Comparison of ENCODE assay signal across 9 cellular contexts in the genomic region with DNA sequence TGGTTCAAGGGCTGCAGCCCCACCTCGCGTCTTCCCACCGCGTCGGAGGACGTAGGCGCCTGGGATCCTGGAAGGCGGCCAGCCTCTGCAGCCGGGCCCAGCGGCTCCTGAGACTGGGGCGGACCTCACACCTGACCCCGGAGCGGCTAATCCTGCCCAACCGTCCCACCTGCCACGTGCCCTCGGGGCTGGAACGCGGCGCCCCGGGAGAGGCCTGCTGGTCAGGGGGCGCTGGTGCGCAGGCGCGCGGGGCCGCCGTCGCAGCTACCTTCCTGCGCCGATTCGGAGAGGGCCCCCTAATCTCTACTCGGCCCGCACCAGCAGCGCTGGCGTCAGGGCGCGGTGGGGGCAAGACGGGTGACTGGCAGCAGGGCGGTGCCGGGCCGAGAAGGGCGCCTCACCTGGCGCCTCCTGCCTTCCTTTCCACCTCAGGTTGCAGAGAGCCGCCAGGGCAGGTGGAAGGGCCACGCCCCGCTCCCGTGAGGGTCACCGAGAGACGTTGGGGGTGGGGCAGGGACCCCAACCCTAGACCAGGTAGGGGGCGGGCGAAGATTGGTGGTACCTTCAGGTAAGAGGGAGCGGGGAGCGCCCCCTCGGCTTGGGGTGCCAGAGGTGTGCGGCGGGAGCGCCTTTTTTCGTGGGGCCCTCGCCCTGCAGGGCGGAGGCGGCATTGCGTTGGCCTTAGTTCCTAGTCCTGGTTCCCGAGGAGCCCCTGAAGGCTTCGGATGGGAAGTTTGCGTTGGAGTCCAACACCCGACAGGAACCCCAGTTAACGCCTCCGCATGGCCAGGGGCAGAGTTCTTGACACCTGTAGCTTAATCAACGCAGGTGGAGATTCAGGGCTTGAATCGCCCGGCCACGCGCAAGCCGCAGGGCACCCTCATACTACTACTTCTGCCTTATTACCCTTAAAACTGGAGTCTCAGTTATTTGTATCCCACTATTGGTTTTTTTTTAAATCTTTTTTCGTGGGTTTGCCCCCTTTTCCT. TPM values are rescaled to one million over a fixed set of nuclear protein-coding genes. Genes with fewer than 3 reads are reported as not detected.
DNase-seq lines count a peak whose midpoint lies in the region; ATAC-seq and TF ChIP-seq lines count a peak whose summit lies in the region.
"Had no signal": no experiment of that assay in that cellular context is flagged by ENCODE, and none has a peak within 500 bp of the region (broad histone marks: within the 10 kb centered on the region; RNA-seq: fewer than 3 reads in every experiment).

A gene with protein sequence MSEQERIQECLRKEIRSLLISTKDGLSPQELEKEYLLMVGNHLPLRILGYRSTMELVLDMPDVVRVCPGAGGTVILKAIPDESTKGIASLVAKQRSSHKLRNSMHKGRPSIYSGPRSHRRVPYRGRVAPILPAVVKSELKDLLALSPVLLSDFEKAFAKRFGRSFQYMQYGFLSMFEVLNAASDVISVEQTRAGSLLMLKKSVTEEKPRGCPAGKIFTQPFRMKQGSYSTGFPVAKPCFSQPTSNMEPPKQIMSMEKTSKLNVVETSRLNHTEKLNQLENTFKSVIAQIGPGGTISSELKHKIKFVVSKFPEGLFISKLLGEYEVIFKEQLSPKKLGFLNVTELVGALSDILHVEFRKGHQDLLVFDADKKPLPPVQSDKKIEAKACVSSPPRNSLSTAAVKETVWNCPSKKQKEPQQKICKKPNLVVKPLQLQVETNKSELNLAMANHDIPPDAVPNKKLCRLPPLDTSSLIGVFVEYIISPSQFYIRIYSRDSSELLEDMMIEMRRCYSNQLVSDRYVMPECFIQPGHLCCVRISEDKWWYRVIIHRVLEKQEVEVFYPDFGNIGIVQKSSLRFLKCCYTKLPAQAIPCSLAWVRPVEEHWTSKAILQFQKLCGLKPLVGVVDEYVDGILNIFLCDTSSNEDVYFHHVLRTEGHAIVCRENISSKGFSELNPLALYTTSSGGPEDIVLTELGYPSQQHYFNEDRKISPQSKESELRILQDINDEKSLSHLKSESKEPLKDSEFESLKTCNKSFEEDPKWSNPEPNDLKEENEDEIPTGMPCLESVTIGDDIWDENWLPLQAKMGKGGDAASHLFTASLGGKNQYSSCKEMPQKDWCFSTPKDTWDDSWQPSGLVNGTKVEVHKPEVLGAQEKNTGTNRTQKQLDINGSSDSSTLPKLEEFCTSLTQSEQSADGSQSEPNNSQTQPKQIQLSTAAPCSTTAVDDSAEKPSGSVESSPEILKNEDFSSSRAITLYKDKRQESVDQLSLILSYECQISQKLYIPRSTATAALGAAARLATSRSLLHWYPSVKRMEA (plus strand): TSS at position 241 of the 989 bp plus-strand sequence. CDS start 784 bp downstream, outside the sequence.

- H3K27ac ChIP-seq in HCT116 (ENCODE audit: low read depth, low read length) (no peak within 1 kb of the TSS), mucosa of rectum (ENCODE audit: low read depth in 2 of 2, low read length in 2 of 2) (peak within 1 kb of the TSS in 1 of 2 donors; percentile 42), PC-9 (no peak within 1 kb of the TSS)

- H3K79me2 ChIP-seq in HCT116 (ENCODE audit: insufficient read depth, low read length) (no peaks in the 10 kb centered on the region), PC-9 (ENCODE audit: low read depth) (no peaks in the 10 kb centered on the region)

- no peak for TF ChIP-seq POLR2A in HCT116 (IDR thresholded peaks at IDR 0.05; ENCODE audit: borderline replicate concordance, extremely low read depth, insufficient read depth, insufficient read length)

- no peaks in the 10 kb centered on the region for H3K4me1 ChIP-seq in HCT116 (ENCODE audit: control insufficient read depth in 1 of 2, insufficient read depth in 2 of 2, low read length in 2 of 2)
- peaks cover 0 to 2% of the 10 kb centered on the region in 2 donors for H3K4me1 ChIP-seq in mucosa of rectum (ENCODE audit: control insufficient read depth in 2 of 2, insufficient read depth in 2 of 2, low read length in 2 of 2)
- H3K4me1 ChIP-seq in PC-9 (replicated peaks; ENCODE audit: insufficient read depth) = no peaks in the 10 kb centered on the region

- H3K9me3 ChIP-seq in HCT116 (ENCODE audit: control insufficient read depth in 1 of 2, insufficient read depth in 1 of 2, low read depth in 1 of 2, low read length in 2 of 2) = no peaks in the 10 kb centered on the region
- H3K9me3 ChIP-seq in mucosa of rectum (ENCODE audit: control insufficient read depth in 2 of 2, low read length in 2 of 2) = no peaks in the 10 kb centered on the region
- no peaks in the 10 kb centered on the region for H3K9me3 ChIP-seq in PC-9 (ENCODE audit: insufficient read depth, low read depth)

- RAD21 ChIA-PET in HCT116 (lab: Charles Lee; ENCODE audit: low non-redundant PET in 1 of 2, low total read pairs in 2 of 2, uncharacterized antibody in 2 of 2, unreplicated experiment in 2 of 2) = no interaction called here

- no peak for ATAC-seq in HCT116
- no peak for ATAC-seq in stimulated activated effector memory CD8-positive, alpha-beta T cell treated with anti-CD3 and anti-CD28 coated beads, Interleukin-12 subunit alpha, Interleukin-12 subunit beta, amount 100 ng/mL, for 72 hours
- ATAC-seq in HG02973 (IDR thresholded peaks at IDR 0.05; ENCODE audit: unreplicated experiment) = no peak

- H3K4me3 ChIP-seq in HCT116 (replicated peaks in 1 of 2; ENCODE audit: low read depth in 1 of 2, low read length in 2 of 2) = no peak within 1 kb of the TSS
- H3K4me3 ChIP-seq in mucosa of rectum (ENCODE audit: low read length in 2 of 2) = peak within 1 kb of the TSS; percentile 13 to 58
- H3K4me3 ChIP-seq in PC-9 = no peak within 1 kb of the TSS

- H3K4me2 ChIP-seq in HCT116 (ENCODE audit: low read length) (no peak within 1 kb of the TSS), PC-9 (no peak within 1 kb of the TSS)

- peaks cover 2% of the 10 kb centered on the region for H3K4me1 Mint-ChIP-seq in CD14-positive monocyte
- H3K4me1 Mint-ChIP-seq in stimulated activated effector memory CD8-positive, alpha-beta T cell treated with anti-CD3 and anti-CD28 coated beads, Interleukin-12 subunit alpha, Interleukin-12 subunit beta, amount 100 ng/mL, for 72 hours = no peaks in the 10 kb centered on the region

- H4K20me1 ChIP-seq in HCT116 (ENCODE audit: insufficient read depth) (no peaks in the 10 kb centered on the region), PC-9 (ENCODE audit: insufficient read depth) (no peaks in the 10 kb centered on the region)

- no peaks in the 10 kb centered on the region for H3K36me3 Mint-ChIP-seq in CD14-positive monocyte
- H3K36me3 Mint-ChIP-seq in stimulated activated effector memory CD8-positive, alpha-beta T cell treated with anti-CD3 and anti-CD28 coated beads, Interleukin-12 subunit alpha, Interleukin-12 subunit beta, amount 100 ng/mL, for 72 hours = no peaks in the 10 kb centered on the region

- intact Hi-C loops in CD14-positive monocyte (cut with micrococcal nuclease) (no loop called here), HCT116 (cut with micrococcal nuclease) (loop anchor here (10.0 kb wide), 1 partner anchor 1057 kb away; no protein-coding TSS in a partner anchor), PC-9 (cut with micrococcal nuclease; ENCODE audit: unreplicated experiment) (loop anchor here (10.0 kb wide), 1 partner anchor 1057 kb away; no protein-coding TSS in a partner anchor)

- H3K27me3 ChIP-seq in HCT116 (ENCODE audit: insufficient read depth, low read length) = no peaks in the 10 kb centered on the region
- peaks cover 0 to 5% of the 10 kb centered on the region in 2 donors for H3K27me3 ChIP-seq in mucosa of rectum (ENCODE audit: control insufficient read depth in 2 of 2, insufficient read depth in 2 of 2, low read length in 2 of 2)
- H3K27me3 ChIP-seq in PC-9 (ENCODE audit: insufficient read depth, low read depth) = 0 out of 2 replicates have a peak, but pooled peaks cover 7% of the 10 kb centered on the region

- no peak for DNase-seq in CD14-positive monocyte (ENCODE audit: low spot score)
- DNase-seq in HCT116 (ENCODE audit: low read depth, low spot score) = no peak
- DNase-seq in ecto neural progenitor cell (ENCODE audit: low spot score) = peak; percentile 67
- no peak for DNase-seq in NCI-H2081 treated with DMSO at 0.1 percent for 48 hours (lab: John Stamatoyannopoulos, UW)
- DNase-seq in stimulated activated effector memory CD8-positive, alpha-beta T cell treated with anti-CD3 and anti-CD28 coated beads, Interleukin-12 subunit alpha, Interleukin-12 subunit beta, amount 100 ng/mL, for 72 hours (ENCODE audit: low spot score in 2 of 2) = no peak
- DNase-seq in PC-9 = no peak
- DNase-seq: DND-41 had no signal

- BruUV-seq in HCT116 (replicated peaks; lab: Mats Ljungman, UMichigan) (no TSS peak), PC-9 (replicated peaks; lab: Mats Ljungman, UMichigan) (no TSS peak)

- no peak within 1 kb of the TSS for H3K9ac ChIP-seq in HCT116 (ENCODE audit: low read length)
- peak within 1 kb of the TSS in 1 of 2 donors; percentile 54 for H3K9ac ChIP-seq in mucosa of rectum (ENCODE audit: low read depth in 1 of 2, low read length in 2 of 2)

- H3F3A ChIP-seq in PC-9 (ENCODE audit: insufficient read depth, low read depth) = no peaks in the 10 kb centered on the region

- no peak within 1 kb of the TSS for H3K27ac Mint-ChIP-seq in CD14-positive monocyte
- H3K27ac Mint-ChIP-seq in stimulated activated effector memory CD8-positive, alpha-beta T cell treated with anti-CD3 and anti-CD28 coated beads, Interleukin-12 subunit alpha, Interleukin-12 subunit beta, amount 100 ng/mL, for 72 hours = no peak within 1 kb of the TSS

- POLR2A ChIA-PET in HCT116 (lab: Charles Lee) = no interaction called here
- POLR2A ChIA-PET in PC-9 (lab: Charles Lee; ENCODE audit: unreplicated experiment) = interaction anchor here (0.6 kb wide), 1 partner anchor 31 kb away, joined by 7 read pairs; no protein-coding TSS in a partner anchor

- peak within 1 kb of the TSS; percentile 41 to 59 for H3K4me3 Mint-ChIP-seq in CD14-positive monocyte
- no peak within 1 kb of the TSS for H3K4me3 Mint-ChIP-seq in stimulated activated effector memory CD8-positive, alpha-beta T cell treated with anti-CD3 and anti-CD28 coated beads, Interleukin-12 subunit alpha, Interleukin-12 subunit beta, amount 100 ng/mL, for 72 hours

- CTCF ChIA-PET in HCT116 (lab: Charles Lee) = no interaction called here
- CTCF ChIA-PET in PC-9 (lab: Charles Lee) = no interaction called here

- peaks cover 27 to 59% (median 32%) of the 10 kb centered on the region in 3 donors for H3K27me3 Mint-ChIP-seq in CD14-positive monocyte (ENCODE audit: low read depth in 3 of 3)

- H2AFZ ChIP-seq in HCT116 (ENCODE audit: low read depth, low read length, poor library complexity, severe bottlenecking) = no peak within 1 kb of the TSS
- H2AFZ ChIP-seq in PC-9 = no peak within 1 kb of the TSS

- peaks cover 0 to 14% (median 5%) of the 10 kb centered on the region in 7 donors for H3K9me3 Mint-ChIP-seq in CD14-positive monocyte
- no peaks in the 10 kb centered on the region for H3K9me3 Mint-ChIP-seq in stimulated activated effector memory CD8-positive, alpha-beta T cell treated with anti-CD3 and anti-CD28 coated beads, Interleukin-12 subunit alpha, Interleukin-12 subunit beta, amount 100 ng/mL, for 72 hours

- no peak for TF ChIP-seq RAD21 in HCT116 (IDR thresholded peaks at IDR 0.05; ENCODE audit: low read depth)

- no peak for TF ChIP-seq CTCF in CD14-positive monocyte (IDR thresholded peaks at IDR 0.05)
- TF ChIP-seq CTCF in HCT116 (IDR thresholded peaks at IDR 0.05 in 2 of 3, conservative IDR thresholded peaks at IDR 0.05 in 1 of 3; ENCODE audit: borderline replicate concordance in 1 of 3, insufficient read depth in 1 of 3, low read depth in 2 of 3, low read length in 2 of 3) = peak in 2 of 3 experiments; percentile 15 to 28; a peak in 1 of 6 replicates
- TF ChIP-seq CTCF in PC-9 (conservative IDR thresholded peaks at IDR 0.05) = no peak

- peaks cover 3% of the 10 kb centered on the region; the same call in 1 of the 2 replicates for H3K9me2 ChIP-seq in HCT116 (ENCODE audit: insufficient read depth)
- no peaks in the 10 kb centered on the region for H3K9me2 ChIP-seq in PC-9 (ENCODE audit: insufficient read depth)

- H3K36me3 ChIP-seq in HCT116 (ENCODE audit: control insufficient read depth in 1 of 2, insufficient read depth in 2 of 2, low read length in 2 of 2) (no peaks in the 10 kb centered on the region), mucosa of rectum (ENCODE audit: control insufficient read depth in 2 of 2, insufficient read depth in 2 of 2, low read length in 2 of 2) (no peaks in the 10 kb centered on the region), PC-9 (ENCODE audit: low read depth) (no peaks in the 10 kb centered on the region)

RNA-seq across cellular contexts. Expression of the gene that starts here (rescaled TPM):
- not detected for polyA plus RNA-seq in CD14-positive monocyte
- total RNA-seq in HCT116 (2021; ENCODE audit: unreplicated experiment) (0.25 TPM), PC-9 (2021) (not detected in 2 replicates)
- 0.08 and 0.10 TPM in 2 replicates for polyA plus RNA-seq in HCT116 (2012)

Comparison
In these comparisons a context has a peak if more than half of its experiments do, and no peak if none do; other contexts are left out.
1. CTCF ChIP-seq: peak in HCT116 (2 of 3); none in CD14-positive monocyte (single experiment) and PC-9 (single experiment).
2. H3K4me3 ChIP-seq: peak in mucosa of rectum (2 of 2); none in HCT116 (0 of 2) and PC-9 (single experiment).
3. intact Hi-C loops: an anchor here in HCT116 (10.0 kb wide) and PC-9 (10.0 kb wide); none called in CD14-positive monocyte.